Comparison of ENCODE assay signal across 27 cellular contexts in the genomic region with DNA sequence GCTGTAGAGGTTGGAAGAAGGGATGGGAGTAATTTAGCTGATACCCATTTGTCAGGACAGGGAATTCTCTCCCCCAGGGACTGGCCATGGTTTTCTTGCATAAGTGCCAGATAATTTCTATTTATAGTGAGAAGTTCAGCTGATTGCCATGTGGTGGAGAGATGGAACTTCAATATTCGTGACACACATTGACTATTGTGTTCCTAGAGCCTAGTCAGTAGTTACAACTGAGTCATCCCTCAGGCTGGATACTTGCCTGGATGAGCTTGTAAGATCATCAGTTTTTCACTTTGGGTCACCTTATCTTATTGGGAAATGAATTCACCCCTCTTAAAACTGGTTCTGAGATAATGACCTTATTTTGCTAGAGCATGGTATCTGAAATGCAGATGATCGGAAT. TPM values are rescaled to one million over a fixed set of nuclear protein-coding genes. Genes with fewer than 3 reads are reported as not detected.
A peak's percentile ranks its signal among the peaks of the same experiment; 100 is the strongest.
DNase-seq lines count a peak whose midpoint lies in the region; ATAC-seq, FAIRE-seq and TF ChIP-seq lines count a peak whose summit lies in the region.
"Had no signal": no experiment of that assay in that cellular context is flagged by ENCODE, and none has a peak within 500 bp of the region (broad histone marks: within the 10 kb centered on the region; RNA-seq: fewer than 3 reads in every experiment).

No MANE protein-coding gene starts in this region.

- no peak for ATAC-seq in HG03521 (IDR thresholded peaks at IDR 0.05; ENCODE audit: unreplicated experiment)
- ATAC-seq: HepG2; natural killer cell treated with Interleukin-12 subunit alpha and Interleukin-12 subunit beta and Interleukin-15 and Interleukin-18, amount 100 ng/mL, for 72 hours had no signal

- no peak overlapping the region for H3K27ac ChIP-seq in keratinocyte (ENCODE audit: control insufficient read depth, insufficient read depth, low read length)
- no peak overlapping the region for H3K27ac ChIP-seq in kidney (ENCODE audit: low read depth in 2 of 2, low read length in 2 of 2)
- H3K27ac ChIP-seq in ovary = no peak overlapping the region
- H3K27ac ChIP-seq: skin epidermis had no signal

- WGBS in ovary, 3 donors = 79 to 94% (median 92%) methylated on average over 2 of the region's 2 CpGs

- H2AFZ ChIP-seq in keratinocyte (ENCODE audit: control insufficient read depth, low read length) = no peak overlapping the region

- no peaks in the 10 kb centered on the region for H3K79me2 ChIP-seq in keratinocyte (ENCODE audit: control insufficient read depth, insufficient read depth, low read length)

- H3K9me3 Mint-ChIP-seq in chondrocyte (ENCODE audit: low read depth) = peaks cover 5% of the 10 kb centered on the region

- H3K4me3 ChIP-seq in bronchial epithelial cell (ENCODE audit: low read depth, low read length) (no peak overlapping the region), keratinocyte (ENCODE audit: control insufficient read depth in 2 of 3, extremely low read depth in 1 of 3, insufficient read depth in 2 of 3, low read depth in 1 of 3, low read length in 3 of 3) (no peak overlapping the region), kidney (ENCODE audit: low read length in 2 of 2) (no peak overlapping the region), ovary (no peak overlapping the region)
- H3K4me3 ChIP-seq: HAP-1, MG63, skin epidermis had no signal

- TF ChIP-seq EP300 in ovary (IDR thresholded peaks at IDR 0.05) = no peak

- peak; percentile 51 for DNase-seq in AG20443 (ENCODE audit: low spot score)
- peak; percentile 23 for DNase-seq in HS-5 (ENCODE audit: low read depth)
- peak; percentile 67 for DNase-seq in bronchial epithelial cell (ENCODE audit: low read depth)
- no peak for DNase-seq in keratinocyte (ENCODE audit: low read depth, low spot score)
- no peak for DNase-seq in kidney
- DNase-seq in ovary = no peak
- no peak for DNase-seq in chondrocyte (ENCODE audit: low spot score)
- DNase-seq: activated CD4-positive, alpha-beta T cell treated with anti-CD3 and anti-CD28 coated beads, Interleukin-2, amount 50 U/mL, for 1 hour; activated naive CD8-positive, alpha-beta T cell treated with anti-CD3 and anti-CD28 coated beads, Interleukin-2, amount 10 ng/mL, durations not matched to agents 7 days and 5 days; CD4-positive, alpha-beta T cell; cortex of kidney; DMS79 treated with DMSO at 0.1 percent for 48 hours; MG63; NCI-H146; stimulated activated CD4-positive, alpha-beta T cell treated with anti-CD3 and anti-CD28 coated beads, Interleukin-2, amount 100 ng/mL, for 24 hours; stimulated activated naive CD4-positive, alpha-beta T cell had no signal

- no peaks in the 10 kb centered on the region for H3K4me1 ChIP-seq in keratinocyte (ENCODE audit: control insufficient read depth, extremely low read depth, insufficient read depth, low read length)
- no peaks in the 10 kb centered on the region for H3K4me1 ChIP-seq in kidney (ENCODE audit: control insufficient read depth in 1 of 2, insufficient read depth in 1 of 2, low read depth in 1 of 2, low read length in 2 of 2)
- no peaks in the 10 kb centered on the region for H3K4me1 ChIP-seq in ovary (ENCODE audit: insufficient read depth)
- H3K4me1 ChIP-seq: HAP-1 had no signal

- TF ChIP-seq POLR2A in ovary (IDR thresholded peaks at IDR 0.05) = no peak

- TF ChIP-seq CTCF in bronchial epithelial cell (IDR thresholded peaks at IDR 0.05; ENCODE audit: insufficient read depth, low read length, severe bottlenecking) (no peak), keratinocyte (optimal IDR thresholded peaks at IDR 0.05 in 1 of 3, IDR thresholded peaks at IDR 0.05 in 1 of 3, conservative IDR thresholded peaks at IDR 0.05 in 1 of 3; ENCODE audit: extremely low read depth in 1 of 3, insufficient read depth in 2 of 3, low read length in 3 of 3) (peak in 1 of 3 experiments; percentile 10), kidney (IDR thresholded peaks at IDR 0.05; ENCODE audit: borderline replicate concordance, extremely low read depth, insufficient read depth) (no peak), ovary (IDR thresholded peaks at IDR 0.05) (no peak), chondrocyte (IDR thresholded peaks at IDR 0.05) (no peak)

- H3K36me3 ChIP-seq in bronchial epithelial cell (ENCODE audit: control insufficient read depth, insufficient read depth, low read length) (no peaks in the 10 kb centered on the region), keratinocyte (ENCODE audit: control insufficient read depth in 2 of 2, extremely low read depth in 1 of 2, insufficient read depth in 2 of 2, low read length in 2 of 2) (no peaks in the 10 kb centered on the region), kidney (ENCODE audit: control insufficient read depth in 1 of 2, insufficient read depth in 2 of 2, low read length in 2 of 2) (no peaks in the 10 kb centered on the region), ovary (no peaks in the 10 kb centered on the region)
- H3K36me3 ChIP-seq: HAP-1, MG63 had no signal

- H3K27ac Mint-ChIP-seq in chondrocyte (ENCODE audit: unreplicated experiment) = no peak overlapping the region
- H3K27ac Mint-ChIP-seq: activated naive CD8-positive, alpha-beta T cell treated with anti-CD3 and anti-CD28 coated beads, Interleukin-2, amount 10 ng/mL, durations not matched to agents 7 days and 5 days; activated T-helper 2 cell treated with anti-CD3 and anti-CD28 coated beads, Interferon-gamma antibody, Interleukin-2, Interleukin-4, amounts not matched to agents 10 μg/mL and 5 μg/mL and 100 μg/mL, durations not matched to agents 14 hours and 24 hours and 36 hours; brain; CD4-positive, alpha-beta T cell; natural killer cell treated with Interleukin-12 subunit alpha and Interleukin-12 subunit beta and Interleukin-15 and Interleukin-18, amount 100 ng/mL, for 72 hours; T-helper 1 cell treated with Interleukin-12 subunit alpha and Interleukin-12 subunit beta and Interleukin-4 antibody, amounts not matched to agents 30 μg/mL and 1 μg/mL, for 36 hours had no signal

- H3K4me1 Mint-ChIP-seq in chondrocyte (ENCODE audit: low read depth) = no peaks in the 10 kb centered on the region
- H3K4me1 Mint-ChIP-seq: activated naive CD8-positive, alpha-beta T cell treated with anti-CD3 and anti-CD28 coated beads, Interleukin-2, amount 10 ng/mL, durations not matched to agents 7 days and 5 days; brain had no signal

- H3K27me3 Mint-ChIP-seq in chondrocyte (ENCODE audit: low read depth) = peaks cover 28% of the 10 kb centered on the region
- H3K27me3 Mint-ChIP-seq: activated naive CD8-positive, alpha-beta T cell treated with anti-CD3 and anti-CD28 coated beads, Interleukin-2, amount 10 ng/mL, durations not matched to agents 7 days and 5 days; CD4-positive, alpha-beta T cell; natural killer cell treated with Interleukin-12 subunit alpha and Interleukin-12 subunit beta and Interleukin-15 and Interleukin-18, amount 100 ng/mL, for 72 hours had no signal

- H3K27me3 ChIP-seq in bronchial epithelial cell (ENCODE audit: control insufficient read depth, insufficient read depth, low read length) = no peaks in the 10 kb centered on the region
- H3K27me3 ChIP-seq in keratinocyte (ENCODE audit: control insufficient read depth, extremely low read depth, insufficient read depth, low read length) = no peaks in the 10 kb centered on the region
- H3K27me3 ChIP-seq in ovary = no peaks in the 10 kb centered on the region
- H3K27me3 ChIP-seq: MG63 had no signal

- H3K4me3 Mint-ChIP-seq in chondrocyte (ENCODE audit: unreplicated experiment) = no peak overlapping the region
- H3K4me3 Mint-ChIP-seq: activated naive CD8-positive, alpha-beta T cell treated with anti-CD3 and anti-CD28 coated beads, Interleukin-2, amount 10 ng/mL, durations not matched to agents 7 days and 5 days; brain; CD4-positive, alpha-beta T cell; natural killer cell treated with Interleukin-12 subunit alpha and Interleukin-12 subunit beta and Interleukin-15 and Interleukin-18, amount 100 ng/mL, for 72 hours; T-helper 1 cell treated with Interleukin-12 subunit alpha and Interleukin-12 subunit beta and Interleukin-4 antibody, amounts not matched to agents 30 μg/mL and 1 μg/mL, for 36 hours had no signal

- H3K9me3 ChIP-seq in keratinocyte (ENCODE audit: control insufficient read depth, low read depth, low read length) (peaks cover 5% of the 10 kb centered on the region), kidney (ENCODE audit: control insufficient read depth in 1 of 2, low read length in 2 of 2) (no peaks in the 10 kb centered on the region), ovary (no peaks in the 10 kb centered on the region)
- H3K9me3 ChIP-seq: MG63 had no signal

- no peak overlapping the region for H3K9ac ChIP-seq in keratinocyte (ENCODE audit: control insufficient read depth, extremely low read depth, insufficient read depth, low read length)
- H3K9ac ChIP-seq in kidney (ENCODE audit: low read length in 2 of 2) = no peak overlapping the region

- no peaks in the 10 kb centered on the region for H3K9me1 ChIP-seq in keratinocyte (ENCODE audit: control insufficient read depth, extremely low read depth, insufficient read depth, low read length)

- FAIRE-seq in bronchial epithelial cell (lab: Jason Lieb, UNC) (no peak), keratinocyte (lab: Jason Lieb, UNC) (peak; percentile 67), kidney (lab: Jason Lieb, UNC) (no peak)
- FAIRE-seq: endometrium, HepG2 had no signal

- dilution Hi-C loops in keratinocyte (cut with MboI; ENCODE audit: extremely low pct_ligation_motif_present, low sequenced_read_pairs) = loop anchor here (25.0 kb wide), 1 partner anchor 670 kb away; a partner anchor contains a TSS

- intact Hi-C loops in kidney (cut with DNase I) = no loop called here
- intact Hi-C loops in ovary (cut with DNase I) = loop anchor here in 1 of 4 donors (10.0 kb wide), 1 partner anchor 677 kb away; no protein-coding TSS in a partner anchor

- no peaks in the 10 kb centered on the region for H3K36me3 Mint-ChIP-seq in chondrocyte (ENCODE audit: low read depth)
- H3K36me3 Mint-ChIP-seq: activated naive CD8-positive, alpha-beta T cell treated with anti-CD3 and anti-CD28 coated beads, Interleukin-2, amount 10 ng/mL, durations not matched to agents 7 days and 5 days; brain had no signal

- H4K20me1 ChIP-seq in keratinocyte (ENCODE audit: control insufficient read depth, extremely low read depth, insufficient read depth, low read length) = no peaks in the 10 kb centered on the region

- H3K4me2 ChIP-seq in keratinocyte (ENCODE audit: control insufficient read depth, extremely low read depth, insufficient read depth, low read depth, low read length) = no peak overlapping the region

RNA-seq across cellular contexts. Expression of a gene that starts 32.2 kb away (rescaled TPM):
- 0.26 TPM in 1 of 2 replicates, not detected in the other for total RNA-seq in bronchial epithelial cell
- polyA plus RNA-seq in keratinocyte = 0.14 to 0.24 TPM in 2 of 3 replicates, not detected in the other
- polyA plus RNA-seq in keratinocyte (2011; ENCODE audit: low read depth) = not detected
- 0.30 TPM in 1 of 2 replicates, not detected in the other for polyA plus RNA-seq in keratinocyte (2011; cell fraction: cytosol; rRNA removed)
- 0.41 and 0.84 TPM in 2 replicates for polyA plus RNA-seq in keratinocyte (2011; cell fraction: nucleus; rRNA removed)
- polyA plus RNA-seq in keratinocyte (2012; ENCODE audit: low replicate concordance) = not detected in 2 replicates
- 0.07 to 0.70 TPM in 2 of 3 replicates, not detected in the other for polyA minus RNA-seq in keratinocyte
- not detected for polyA minus RNA-seq in keratinocyte (2011; cell fraction: cytosol; rRNA and poly(A)+ RNA removed)
- polyA minus RNA-seq in keratinocyte (2011; cell fraction: nucleus; rRNA and poly(A)+ RNA removed) = 1.4 TPM in 1 of 2 replicates, not detected in the other
- total RNA-seq in kidney = 1.1 TPM
- polyA plus RNA-seq in kidney (ENCODE audit: insufficient read depth, low read depth, low replicate concordance) = not detected
- 10 to 100 TPM in 1 of 7 donors, 1 to 10 TPM in 2, under 1 TPM in 2, not detected in 2; 0.77 to 17.0 (median 1.0) TPM for total RNA-seq in ovary
- under 1 TPM; 0.32 to 0.33 TPM for polyA plus RNA-seq in ovary
- total RNA-seq in chondrocyte = 0.52 TPM in 1 of 3 replicates, not detected in the others
- total RNA-seq: activated naive CD8-positive, alpha-beta T cell treated with anti-CD3 and anti-CD28 coated beads, Interleukin-2, amount 10 ng/mL, durations not matched to agents 7 days and 5 days; activated T-helper 2 cell treated with anti-CD3 and anti-CD28 coated beads, Interferon-gamma antibody, Interleukin-2, Interleukin-4, amounts not matched to agents 10 μg/mL and 5 μg/mL and 100 μg/mL, durations not matched to agents 14 hours and 24 hours and 36 hours; CD4-positive, alpha-beta T cell; HepG2; mesenteric fat pad; natural killer cell treated with Interleukin-12 subunit alpha and Interleukin-12 subunit beta and Interleukin-15 and Interleukin-18, amount 100 ng/mL, for 72 hours; posterior vena cava had no signal
- polyA plus RNA-seq: HepG2 had no signal

Comparison
In these comparisons a context has a peak if more than half of its experiments do, and no peak if none do; other contexts are left out.
1. DNase-seq: peak in AG20443 (single experiment), HS-5 (single experiment) and bronchial epithelial cell (single experiment); none in keratinocyte (single experiment), kidney (single experiment), ovary (0 of 5) and chondrocyte (single experiment).